14 cellular contexts compared by ENCODE assay signal in the genomic region with DNA sequence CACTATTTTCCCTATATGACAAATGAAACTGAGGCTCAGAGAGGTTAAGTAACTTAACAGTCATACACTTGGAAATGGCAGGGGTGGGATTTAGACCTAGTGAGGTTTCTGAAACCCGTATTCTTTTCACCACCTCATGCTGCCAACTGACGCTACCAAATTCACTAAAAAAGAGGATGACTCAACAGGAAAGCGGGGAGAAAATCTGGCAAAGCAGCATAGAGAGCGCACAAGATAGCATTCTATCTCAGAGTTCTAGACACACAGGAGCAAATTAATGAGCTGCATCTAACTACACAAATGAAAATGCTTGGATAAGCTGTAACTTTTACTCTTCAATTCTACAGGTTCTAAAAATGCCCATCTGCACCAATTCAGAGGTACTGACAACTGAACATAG.
A peak's percentile ranks its signal among the peaks of the same experiment; 100 is the strongest.
DNase-seq lines count a peak whose midpoint lies in the region; ATAC-seq and TF ChIP-seq lines count a peak whose summit lies in the region.
"Had no signal": no experiment of that assay in that cellular context is flagged by ENCODE, and none has a peak within 500 bp of the region (broad histone marks: within the 10 kb centered on the region; RNA-seq: fewer than 3 reads in every experiment).

No MANE protein-coding gene starts in this region.

- H3K9me3 ChIP-seq in muscle layer of colon (ENCODE audit: low read length) = no peaks in the 10 kb centered on the region

- TF ChIP-seq CTCF in natural killer cell (IDR thresholded peaks at IDR 0.05) = no peak
- TF ChIP-seq CTCF in progenitor cell of endocrine pancreas (IDR thresholded peaks at IDR 0.05; ENCODE audit: unreplicated experiment) = no peak

- DNase-seq in A172 (ENCODE audit: low spot score) (peak; percentile 54), LHCN-M2 (ENCODE audit: low read depth) (peak; percentile 78), dermis microvascular lymphatic vessel endothelial cell (ENCODE audit: low read depth in 2 of 2) (peak; percentile 55 to 82), natural killer cell (no peak), progenitor cell of endocrine pancreas (ENCODE audit: low spot score, unreplicated experiment) (no peak)
- no peak for DNase-seq in stimulated activated CD4-positive, alpha-beta T cell treated with anti-CD3 and anti-CD28 coated beads, Interleukin-1b, Interleukin-23, amount 100 ng/mL, for 48 hours
- DNase-seq: AML-193; aorta; midbrain; stimulated activated CD4-positive, alpha-beta T cell treated with anti-CD3 and anti-CD28 coated beads, Interleukin-12 subunit alpha, Interleukin-12 subunit beta, amount 100 ng/mL, for 4 hours; stimulated activated naive CD4-positive, alpha-beta T cell; T-helper 17 cell had no signal

- H3K9ac ChIP-seq in muscle layer of colon (ENCODE audit: low read length) = peak overlapping the region; percentile 45

- peak overlapping the region; percentile 20 for H3K27ac ChIP-seq in muscle layer of colon (ENCODE audit: low read depth, low read length)

- H3K36me3 ChIP-seq in muscle layer of colon (ENCODE audit: insufficient read depth, low read length) = no peaks in the 10 kb centered on the region

- peak overlapping the region in 1 of 2 donors; percentile 64 for H3K4me3 ChIP-seq in muscle layer of colon (ENCODE audit: low read depth in 1 of 2, low read length in 2 of 2)

- ATAC-seq in natural killer cell (no peak), HG03378 (IDR thresholded peaks at IDR 0.05; ENCODE audit: unreplicated experiment) (no peak)
- ATAC-seq: T-helper 17 cell had no signal

- peaks cover 26 to 32% of the 10 kb centered on the region in 2 donors for H3K4me1 Mint-ChIP-seq in natural killer cell
- peaks cover 39% of the 10 kb centered on the region for H3K4me1 Mint-ChIP-seq in progenitor cell of endocrine pancreas (ENCODE audit: low read depth)

- no peak overlapping the region for H3K27ac Mint-ChIP-seq in natural killer cell
- H3K27ac Mint-ChIP-seq in progenitor cell of endocrine pancreas = no peak overlapping the region
- H3K27ac Mint-ChIP-seq: T-helper 17 cell had no signal

- no peaks in the 10 kb centered on the region for H3K27me3 ChIP-seq in muscle layer of colon (ENCODE audit: control insufficient read depth in 1 of 2, insufficient read depth in 2 of 2, low read length in 2 of 2)

- no peaks in the 10 kb centered on the region for H3K9me3 Mint-ChIP-seq in natural killer cell
- no peaks in the 10 kb centered on the region for H3K9me3 Mint-ChIP-seq in progenitor cell of endocrine pancreas (ENCODE audit: low read depth)

- peaks cover 52% of the 10 kb centered on the region for H3K4me1 ChIP-seq in muscle layer of colon (ENCODE audit: insufficient read depth, low read length)

- H3K36me3 Mint-ChIP-seq in natural killer cell (no peaks in the 10 kb centered on the region), progenitor cell of endocrine pancreas (ENCODE audit: insufficient read depth) (peaks cover 5% of the 10 kb centered on the region)

- H3K27me3 Mint-ChIP-seq in natural killer cell (ENCODE audit: low read depth in 2 of 2) (peaks cover 9 to 21% of the 10 kb centered on the region in 2 donors), progenitor cell of endocrine pancreas (no peaks in the 10 kb centered on the region)

- intact Hi-C loops in natural killer cell (cut with micrococcal nuclease) = no loop called here

- no peak overlapping the region for H3K4me3 Mint-ChIP-seq in natural killer cell
- no peak overlapping the region for H3K4me3 Mint-ChIP-seq in progenitor cell of endocrine pancreas (ENCODE audit: low read depth)
- H3K4me3 Mint-ChIP-seq: T-helper 17 cell had no signal

Comparison
In these comparisons a context has a peak if more than half of its experiments do, and no peak if none do; other contexts are left out.
1. DNase-seq: peak in A172 (single experiment), LHCN-M2 (single experiment) and dermis microvascular lymphatic vessel endothelial cell (2 of 2); none in natural killer cell (single experiment), progenitor cell of endocrine pancreas (single experiment) and stimulated activated CD4-positive, alpha-beta T cell treated with anti-CD3 and anti-CD28 coated beads, Interleukin-1b, Interleukin-23, amount 100 ng/mL, for 48 hours (single experiment).